ENCODE assay signal across 11 cellular contexts in the genomic region with DNA sequence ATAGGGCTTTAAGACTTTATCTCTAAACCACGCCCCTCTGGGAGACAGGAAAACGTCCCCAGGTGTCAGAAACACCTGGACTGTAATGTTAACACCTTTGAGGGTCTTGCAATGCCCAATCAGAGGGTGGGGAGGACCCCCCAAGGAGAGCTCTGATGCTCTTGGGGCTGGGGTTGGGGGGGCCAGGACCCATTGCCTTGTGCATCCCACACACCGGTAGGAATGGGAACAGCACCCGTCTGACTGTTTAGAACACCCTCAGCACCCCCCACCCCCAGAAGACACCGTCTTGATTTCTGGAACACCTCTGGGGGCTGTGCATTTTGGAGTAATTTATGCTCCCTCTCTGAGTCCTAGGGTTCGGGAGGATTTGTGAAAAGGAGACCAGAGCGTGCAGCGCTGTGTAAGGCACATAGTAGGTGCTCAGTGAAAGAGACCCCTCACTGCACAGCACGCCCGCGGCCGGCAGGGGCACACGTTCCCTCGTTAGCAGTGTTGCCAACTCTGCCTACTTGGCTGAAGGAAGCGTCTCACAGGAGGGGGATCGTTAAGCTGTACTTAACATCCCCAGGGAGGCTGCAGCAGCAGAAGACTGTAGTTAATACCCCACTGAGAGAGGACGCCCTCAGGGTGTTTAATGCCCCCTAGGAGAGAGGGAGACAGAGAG. TPM values are rescaled to one million over a fixed set of nuclear protein-coding genes. Genes with fewer than 3 reads are reported as not detected.
A peak's percentile ranks its signal among the peaks of the same experiment; 100 is the strongest.
DNase-seq lines count a peak whose midpoint lies in the region; ATAC-seq and TF ChIP-seq lines count a peak whose summit lies in the region.
"Had no signal": no experiment of that assay in that cellular context is flagged by ENCODE, and none has a peak within 500 bp of the region (broad histone marks: within the 10 kb centered on the region; RNA-seq: fewer than 3 reads in every experiment).

No MANE protein-coding gene starts in this region.

- WGBS in esophagus squamous epithelium, 2 donors: 3 to 6% methylated on average over 2 to 12 of the region's 17 CpGs

- no peaks in the 10 kb centered on the region for H3K27me3 Mint-ChIP-seq in CD8-positive, alpha-beta T cell (ENCODE audit: low read depth)
- H3K27me3 Mint-ChIP-seq in immature natural killer cell (ENCODE audit: low read depth in 3 of 3): peaks cover 11 to 17% (median 13%) of the 10 kb centered on the region in 3 donors

- H3K4me1 Mint-ChIP-seq in CD8-positive, alpha-beta T cell (ENCODE audit: low read depth): peaks cover 54% of the 10 kb centered on the region
- H3K4me1 Mint-ChIP-seq in immature natural killer cell: peaks cover 41 to 54% of the 10 kb centered on the region in 2 donors

- H3K27ac ChIP-seq in CD8-positive, alpha-beta T cell (ENCODE audit: low read depth, low read length): no peak overlapping the region
- H3K27ac ChIP-seq in VCaP (no peak overlapping the region), esophagus squamous epithelium (no peak overlapping the region)
- H3K27ac ChIP-seq: skin epidermis had no signal

- no peaks in the 10 kb centered on the region for H3K36me3 Mint-ChIP-seq in CD8-positive, alpha-beta T cell
- no peaks in the 10 kb centered on the region for H3K36me3 Mint-ChIP-seq in immature natural killer cell

- peaks cover 47% of the 10 kb centered on the region for H3K4me1 ChIP-seq in CD8-positive, alpha-beta T cell (ENCODE audit: insufficient read depth, low read length)
- H3K4me1 ChIP-seq in esophagus squamous epithelium: peaks cover 19 to 35% (median 19%) of the 10 kb centered on the region in 3 donors

- H3K36me3 ChIP-seq in CD8-positive, alpha-beta T cell (ENCODE audit: insufficient read depth, low read length): no peaks in the 10 kb centered on the region
- no peaks in the 10 kb centered on the region for H3K36me3 ChIP-seq in esophagus squamous epithelium

- POLR2A ChIA-PET in CD8-positive, alpha-beta T cell (lab: Charles Lee): interaction anchor here (0.9 to 3.4 kb wide), 5 partner anchors 13 to 72 kb away, joined by 3 to 15 read pairs (median 4); a partner anchor contains a TSS

- TF ChIP-seq POLR2A in esophagus squamous epithelium (IDR thresholded peaks at IDR 0.05): no peak

- no peaks in the 10 kb centered on the region for H3K27me3 ChIP-seq in CD8-positive, alpha-beta T cell (ENCODE audit: insufficient read depth, low read length)
- H3K27me3 ChIP-seq in esophagus squamous epithelium: peaks cover 37 to 100% (median 53%) of the 10 kb centered on the region in 4 donors

- CTCF ChIA-PET in CD8-positive, alpha-beta T cell (lab: Charles Lee): interaction anchor here (0.9 to 3.4 kb wide), 8 partner anchors 14 to 80 kb away, joined by 3 to 23 read pairs (median 4); a partner anchor contains a TSS

- H3K27ac Mint-ChIP-seq in CD8-positive, alpha-beta T cell: peak overlapping the region; percentile 57
- peak overlapping the region in 4 of 6 donors; percentile 30 to 51 (median 40) for H3K27ac Mint-ChIP-seq in immature natural killer cell
- H3K27ac Mint-ChIP-seq: stimulated activated naive CD8-positive, alpha-beta T cell treated with anti-CD3 and anti-CD28 coated beads, Interleukin-15, amount 100 ng/mL, for 72 hours had no signal

- no peaks in the 10 kb centered on the region for H3K9me3 ChIP-seq in CD8-positive, alpha-beta T cell (ENCODE audit: low read length)
- no peaks in the 10 kb centered on the region for H3K9me3 ChIP-seq in esophagus squamous epithelium

- ATAC-seq in CD8-positive, alpha-beta T cell: no peak
- ATAC-seq in GM18520 (IDR thresholded peaks at IDR 0.05; ENCODE audit: unreplicated experiment) (no peak), HG02588 (IDR thresholded peaks at IDR 0.05; ENCODE audit: unreplicated experiment) (no peak)
- ATAC-seq: left lobe of liver; stimulated activated naive CD8-positive, alpha-beta T cell treated with anti-CD3 and anti-CD28 coated beads, Interleukin-15, amount 100 ng/mL, for 72 hours had no signal

- H3K4me3 ChIP-seq in CD8-positive, alpha-beta T cell (ENCODE audit: low read depth, low read length): no peak overlapping the region
- H3K4me3 ChIP-seq in HFF-Myc (replicated peaks; ENCODE audit: low read depth, low read length) (no peak overlapping the region), esophagus squamous epithelium (no peak overlapping the region)
- H3K4me3 ChIP-seq: skin epidermis had no signal

- H3K4me3 Mint-ChIP-seq in CD8-positive, alpha-beta T cell: no peak overlapping the region
- no peak overlapping the region for H3K4me3 Mint-ChIP-seq in immature natural killer cell
- H3K4me3 Mint-ChIP-seq: stimulated activated naive CD8-positive, alpha-beta T cell treated with anti-CD3 and anti-CD28 coated beads, Interleukin-15, amount 100 ng/mL, for 72 hours had no signal

- intact Hi-C loops in CD8-positive, alpha-beta T cell (cut with DNase I, micrococcal nuclease): no loop called here
- intact Hi-C loops in esophagus squamous epithelium (cut with DNase I): no loop called here

- peak in 1 of 7 experiments; percentile 33 for DNase-seq in CD8-positive, alpha-beta T cell
- DNase-seq in HFF-Myc (ENCODE audit: extremely low read depth, low read depth): no peak
- no peak for DNase-seq in immature natural killer cell
- DNase-seq in esophagus squamous epithelium (lab: John Stamatoyannopoulos, UW): no peak
- DNase-seq in epidermal melanocyte (ENCODE audit: insufficient read length, low spot score): no peak
- DNase-seq: stimulated activated naive CD8-positive, alpha-beta T cell treated with anti-CD3 and anti-CD28 coated beads, Interleukin-15, amount 100 ng/mL, for 72 hours had no signal

- TF ChIP-seq CTCF in CD8-positive, alpha-beta T cell (IDR thresholded peaks at IDR 0.05): peak; percentile 25
- peak; percentile 55 for TF ChIP-seq CTCF in HFF-Myc (IDR thresholded peaks at IDR 0.05; ENCODE audit: low read depth, low read length, missing control alignments)
- peak; percentile 20; the same call in 1 of the 2 replicates for TF ChIP-seq CTCF in VCaP (conservative IDR thresholded peaks at IDR 0.05)
- TF ChIP-seq CTCF in esophagus squamous epithelium (IDR thresholded peaks at IDR 0.05): peak in 1 of 6 experiments; percentile 12

- H3K9me3 Mint-ChIP-seq in CD8-positive, alpha-beta T cell: no peaks in the 10 kb centered on the region
- H3K9me3 Mint-ChIP-seq in immature natural killer cell: no peaks in the 10 kb centered on the region
- H3K9me3 Mint-ChIP-seq: stimulated activated naive CD8-positive, alpha-beta T cell treated with anti-CD3 and anti-CD28 coated beads, Interleukin-15, amount 100 ng/mL, for 72 hours had no signal

RNA-seq across cellular contexts. Expression of a gene that starts 2.8 kb away (rescaled TPM):
- total RNA-seq in CD8-positive, alpha-beta T cell: 1 to 10 TPM; 5.4 to 6.8 TPM
- under 1 TPM in 1 of 3 donors, not detected in 2; 0.11 TPM for polyA plus RNA-seq in immature natural killer cell
- not detected for total RNA-seq in esophagus squamous epithelium
- total RNA-seq: left lobe of liver had no signal

RNA-seq across cellular contexts. Expression of a gene that starts 28.1 kb away (rescaled TPM):
- total RNA-seq in CD8-positive, alpha-beta T cell: 100 to 1,000 TPM in 1 of 2 experiments, 10 to 100 TPM in 1; 99.5 to 114 TPM
- polyA plus RNA-seq in immature natural killer cell: 100 to 1,000 TPM; 263 to 375 (median 373) TPM
- 100 to 1,000 TPM in 3 of 4 donors, 10 to 100 TPM in 1; 47.4 to 113 (median 103) TPM for total RNA-seq in esophagus squamous epithelium

RNA-seq across cellular contexts. Expression of a gene that starts 48.1 kb away (rescaled TPM):
- 1,000 to 10,000 TPM; 1,125 to 1,160 TPM for total RNA-seq in CD8-positive, alpha-beta T cell
- 100 to 1,000 TPM; 129 to 394 (median 156) TPM for polyA plus RNA-seq in immature natural killer cell
- total RNA-seq in esophagus squamous epithelium: 10 to 100 TPM; 31.0 to 59.5 (median 56.2) TPM

RNA-seq across cellular contexts. Expression of a gene that starts 54.0 kb away (rescaled TPM):
- total RNA-seq in CD8-positive, alpha-beta T cell: 10 to 100 TPM; 19.5 to 19.6 TPM
- 1 to 10 TPM; 4.1 to 8.3 (median 5.1) TPM for polyA plus RNA-seq in immature natural killer cell
- total RNA-seq in esophagus squamous epithelium: 1 to 10 TPM in 2 of 4 donors, not detected in 2; 1.7 to 3.1 TPM

Comparison
In these comparisons a context has a peak if more than half of its experiments do, and no peak if none do; other contexts are left out.
1. RNA of a gene that starts 2.8 kb away (total RNA-seq): 5.4 to 6.8 TPM in CD8-positive, alpha-beta T cell; not detected in esophagus squamous epithelium; every median in the first group is over 4 times any median in the second.
2. RNA of a gene that starts 48.1 kb away (total RNA-seq): 1,125 to 1,160 TPM in CD8-positive, alpha-beta T cell; 31.0 to 59.5 TPM in esophagus squamous epithelium; every median in the first group is over 10 times any median in the second.